ENCODE assay signal across 8 cellular contexts in genomic region chr19:12834418-12834943, GRCh38. TPM values are rescaled to one million over a fixed set of nuclear protein-coding genes. Genes with fewer than 3 reads are reported as not detected.
DNase-seq lines count a peak whose midpoint lies in the region; ATAC-seq and TF ChIP-seq lines count a peak whose summit lies in the region.

TSS of gene RTBDN (minus strand) at chr19:12834579. CDS start at chr19:12829979, 4,600 bp downstream.

- no peaks in the 10 kb centered on the region for H3K36me3 ChIP-seq in neuronal stem cell (replicated peaks in 1 of 2; ENCODE audit: control insufficient read depth in 2 of 2, insufficient read depth in 2 of 2, low read length in 2 of 2)

- peak within 1 kb of the TSS; percentile 94 for H2AFZ ChIP-seq in neuronal stem cell (ENCODE audit: low read length)

- no peak for TF ChIP-seq CTCF in choroid plexus epithelial cell (conservative IDR thresholded peaks at IDR 0.05; ENCODE audit: low read depth, low read length)

- no peak within 1 kb of the TSS for H2BK120ac ChIP-seq in neuronal stem cell (ENCODE audit: low read depth, low read length)

- H2BK5ac ChIP-seq in neuronal stem cell (ENCODE audit: low read length): peak within 1 kb of the TSS; percentile 17

- H3K4ac ChIP-seq in neuronal stem cell (ENCODE audit: low read length): no peak within 1 kb of the TSS

- peak within 1 kb of the TSS; percentile 78 for H3K9ac ChIP-seq in neuronal stem cell (ENCODE audit: low read depth, low read length, poor library complexity)

- H2BK15ac ChIP-seq in neuronal stem cell (ENCODE audit: low read length): peak within 1 kb of the TSS; percentile 71

- no peak within 1 kb of the TSS for H4K8ac ChIP-seq in neuronal stem cell (ENCODE audit: low read depth, low read length)

- peak within 1 kb of the TSS; percentile 77 for H3K4me2 ChIP-seq in neuronal stem cell (ENCODE audit: insufficient read depth, low read length, poor library complexity, severe bottlenecking)

- H3K27me3 ChIP-seq in neuronal stem cell (ENCODE audit: control insufficient read depth in 3 of 3, insufficient read depth in 3 of 3, low read depth in 1 of 3, low read length in 3 of 3): peaks cover 12 to 65% (median 62%) of the 10 kb centered on the region in 3 experiments

- no peaks in the 10 kb centered on the region for H3K79me1 ChIP-seq in neuronal stem cell (ENCODE audit: low read depth, low read length)

- H3K4me3 ChIP-seq in choroid plexus epithelial cell (ENCODE audit: low read depth, low read length) (peak within 1 kb of the TSS; percentile 37), neuronal stem cell (ENCODE audit: low read length in 2 of 2) (peak within 1 kb of the TSS; percentile 49 to 87)

- H2BK12ac ChIP-seq in neuronal stem cell (ENCODE audit: low read length): peak within 1 kb of the TSS; percentile 64

- peaks cover 10 to 12% of the 10 kb centered on the region in 2 donors for H3K4me1 ChIP-seq in neuronal stem cell (ENCODE audit: control insufficient read depth in 2 of 2, insufficient read depth in 1 of 2, low read depth in 1 of 2, low read length in 2 of 2)

- peak within 1 kb of the TSS; percentile 93 for H3K18ac ChIP-seq in neuronal stem cell (ENCODE audit: low read length)

- H4K91ac ChIP-seq in neuronal stem cell (ENCODE audit: low read depth, low read length, poor library complexity): no peak within 1 kb of the TSS

- no peaks in the 10 kb centered on the region for H3K9me3 ChIP-seq in neuronal stem cell (replicated peaks in 1 of 2; ENCODE audit: control insufficient read depth in 2 of 2, insufficient read depth in 1 of 2, low read depth in 1 of 2, low read length in 2 of 2)

- peak; percentile 27 for DNase-seq in DMS79 treated with DMSO at 0.1 percent for 48 hours (lab: John Stamatoyannopoulos, UW)
- DNase-seq in NCI-H146 treated with DMSO at 0.1 percent for 48 hours (lab: John Stamatoyannopoulos, UW; ENCODE audit: unreplicated experiment): peak; percentile 75
- no peak for DNase-seq in choroid plexus epithelial cell (ENCODE audit: low read depth)
- DNase-seq in neuronal stem cell (ENCODE audit: low spot score): no peak
- DNase-seq in HT-29 (ENCODE audit: low spot score): no peak
- DNase-seq in SW 1271 (lab: John Stamatoyannopoulos, UW): no peak
- DNase-seq in SKM-1 (lab: John Stamatoyannopoulos, UW; ENCODE audit: unreplicated experiment): no peak

- WGBS in neuronal stem cell (ENCODE audit: extremely low coverage in 2 of 2, insufficient read length in 2 of 2, insufficient replicate concordance in 1 of 2), 2 donors: no CpG with 5 or more reads among the region's 26 CpGs

- ATAC-seq in GM21529 (IDR thresholded peaks at IDR 0.05; ENCODE audit: unreplicated experiment): no peak

- no peak within 1 kb of the TSS for H3K14ac ChIP-seq in neuronal stem cell (ENCODE audit: low read length)

- H3K23ac ChIP-seq in neuronal stem cell (ENCODE audit: low read depth, low read length, poor library complexity): peak within 1 kb of the TSS; percentile 81

- no peak within 1 kb of the TSS for H3K27ac ChIP-seq in neuronal stem cell (replicated peaks; ENCODE audit: low read length)

- H2AK5ac ChIP-seq in neuronal stem cell (ENCODE audit: low read depth, low read length): peak within 1 kb of the TSS; percentile 15

RNA-seq across cellular contexts. Expression of gene RTBDN, which starts in this region (rescaled TPM):
- 0.24 TPM for polyA plus RNA-seq in neuronal stem cell (2013, experiment 1 of 2)
- polyA plus RNA-seq in neuronal stem cell (2013, experiment 2 of 2): 0.19 TPM
- total RNA-seq in HT-29 (2014; rRNA removed; shearing (Covaris generic)): 0.13 and 0.16 TPM in 2 replicates

Comparison
In these comparisons a context has a peak if more than half of its experiments do, and no peak if none do; other contexts are left out.
1. DNase-seq: peak in DMS79 treated with DMSO at 0.1 percent for 48 hours (single experiment) and NCI-H146 treated with DMSO at 0.1 percent for 48 hours (single experiment); none in choroid plexus epithelial cell (single experiment), neuronal stem cell (single experiment), HT-29 (single experiment), SW 1271 (0 of 2) and SKM-1 (single experiment).